ENCODE assay signal across 1 cellular context in genomic region chr4:6752486-6752829, GRCh38.
TF ChIP-seq lines count a peak whose summit lies in the region.

No MANE protein-coding gene starts in this region.

TF ChIP-seq in K562, 482 proteins besides CTCF, POLR2A, EP300 and RAD21 (continued from another document and continues in another):
- no peak for TF ChIP-seq ZBTB11 (CRISPR knock-in tag; IDR thresholded peaks at IDR 0.05)
- TF ChIP-seq ZC3H11A (IDR thresholded peaks at IDR 0.05; ENCODE audit: low read depth, low read length) = no peak
- TF ChIP-seq RBM17 (IDR thresholded peaks at IDR 0.05; ENCODE audit: borderline replicate concordance, low read depth, low read length) = no peak
- no peak for TF ChIP-seq POLR2H (tag; IDR thresholded peaks at IDR 0.05; ENCODE audit: low read depth)
- no peak for TF ChIP-seq HCFC1 (IDR thresholded peaks at IDR 0.05; ENCODE audit: low read depth, low read length)
- no peak for TF ChIP-seq USF1 (CRISPR knock-in tag; IDR thresholded peaks at IDR 0.05)
- no peak for TF ChIP-seq PRPF4 (IDR thresholded peaks at IDR 0.05; ENCODE audit: insufficient read depth, low read depth, low read length, poor library complexity, severe bottlenecking)
- peak; percentile 63; the same call in 1 of the 2 replicates for TF ChIP-seq MYC (IDR thresholded peaks at IDR 0.05; ENCODE audit: low read depth, low read length)
- TF ChIP-seq MYC (CRISPR knock-in tag; IDR thresholded peaks at IDR 0.05; ENCODE audit: borderline replicate concordance, low read depth) = no peak
- TF ChIP-seq ETS2 (tag; IDR thresholded peaks at IDR 0.05; ENCODE audit: borderline replicate concordance, poor library complexity, severe bottlenecking) = no peak
- TF ChIP-seq ID3 (CRISPR knock-in tag; IDR thresholded peaks at IDR 0.05) = no peak
- TF ChIP-seq ID3 (tag; IDR thresholded peaks at IDR 0.05) = 0 out of 2 replicates have a peak, but pooled peaks have one; percentile 18
- no peak for TF ChIP-seq POLR3G (IDR thresholded peaks at IDR 0.05; ENCODE audit: extremely low read depth, insufficient read length, insufficient replicate concordance)
- TF ChIP-seq POLR2AphosphoS2 (IDR thresholded peaks at IDR 0.05; ENCODE audit: low read length) = no peak
- no peak for TF ChIP-seq EWSR1 (IDR thresholded peaks at IDR 0.05; ENCODE audit: borderline replicate concordance, low read depth, partially characterized antibody)
- TF ChIP-seq GABPA (tag; conservative IDR thresholded peaks at IDR 0.05; ENCODE audit: low read depth) = no peak
- no peak for TF ChIP-seq ZNF766 (CRISPR knock-in tag; conservative IDR thresholded peaks at IDR 0.05)
- TF ChIP-seq NR2C2 (CRISPR knock-in tag; IDR thresholded peaks at IDR 0.05) = no peak
- TF ChIP-seq NR2C2 (tag; IDR thresholded peaks at IDR 0.05) = no peak
- no peak for TF ChIP-seq MAFK (IDR thresholded peaks at IDR 0.05; ENCODE audit: low read length)
- peak; percentile 21; the same call in 1 of the 2 replicates for TF ChIP-seq NCOA1 (IDR thresholded peaks at IDR 0.05; ENCODE audit: low read depth)
- TF ChIP-seq ILF3 (IDR thresholded peaks at IDR 0.05; ENCODE audit: borderline replicate concordance) = no peak
- TF ChIP-seq TEAD4 (IDR thresholded peaks at IDR 0.05; ENCODE audit: low read length) = peak; percentile 20; the same call in 1 of the 2 replicates
- no peak for TF ChIP-seq TEAD4 (CRISPR knock-in tag; IDR thresholded peaks at IDR 0.05; ENCODE audit: borderline replicate concordance)
- TF ChIP-seq CREB3 (tag; conservative IDR thresholded peaks at IDR 0.05; ENCODE audit: low read depth) = no peak; the same call in 1 of the 2 replicates
- TF ChIP-seq CREB3L1 (IDR thresholded peaks at IDR 0.05; ENCODE audit: borderline replicate concordance, low read depth) = no peak
- TF ChIP-seq SNAPC5 (CRISPR knock-in tag; IDR thresholded peaks at IDR 0.05) = no peak
- no peak for TF ChIP-seq HOMEZ (CRISPR knock-in tag; IDR thresholded peaks at IDR 0.05)
- peak in 1 of 2 experiments; percentile 6; a peak in 1 of 4 replicates for TF ChIP-seq MLLT1 (IDR thresholded peaks at IDR 0.05)
- no peak for TF ChIP-seq SRSF7 (optimal IDR thresholded peaks at IDR 0.05; ENCODE audit: low read depth, low read length)
- TF ChIP-seq ZNF239 (CRISPR knock-in tag; IDR thresholded peaks at IDR 0.05) = no peak; the same call in 1 of the 2 replicates
- TF ChIP-seq ASH1L (IDR thresholded peaks at IDR 0.05; ENCODE audit: borderline replicate concordance, low read depth, partially characterized antibody) = peak; percentile 44
- TF ChIP-seq CUX1 (CRISPR knock-in tag; IDR thresholded peaks at IDR 0.05) = no peak
- no peak for TF ChIP-seq HDAC8 (tag; IDR thresholded peaks at IDR 0.05)
- TF ChIP-seq ZNF263 (CRISPR knock-in tag; IDR thresholded peaks at IDR 0.05; ENCODE audit: borderline replicate concordance) = no peak
- no peak for TF ChIP-seq ZNF282 (CRISPR knock-in tag; IDR thresholded peaks at IDR 0.05)
- peak; percentile 61 for TF ChIP-seq L3MBTL2 (IDR thresholded peaks at IDR 0.05)
- 0 out of 2 replicates have a peak, but pooled peaks have one; percentile 23 for TF ChIP-seq NFATC3 (IDR thresholded peaks at IDR 0.05)
- TF ChIP-seq CCNT2 (IDR thresholded peaks at IDR 0.05; ENCODE audit: borderline replicate concordance, extremely low read depth, insufficient read length, low read depth, low read length) = no peak
- 0 out of 2 replicates have a peak, but pooled peaks have one; percentile 14 for TF ChIP-seq ZKSCAN8 (CRISPR knock-in tag; IDR thresholded peaks at IDR 0.05)
- peak; percentile 57; the same call in 1 of the 2 replicates for TF ChIP-seq GATAD2A (IDR thresholded peaks at IDR 0.05)
- no peak for TF ChIP-seq CBFB (CRISPR knock-in tag; IDR thresholded peaks at IDR 0.05)
- peak; percentile 10 for TF ChIP-seq PHF20 (IDR thresholded peaks at IDR 0.05; ENCODE audit: partially characterized antibody)
- TF ChIP-seq MNT (conservative IDR thresholded peaks at IDR 0.05) = 0 out of 4 replicates have a peak, but pooled peaks of 1 of the 2 experiments have one; percentile 21
